8 cellular contexts compared by ENCODE assay signal in genomic region chr22:22168190-22168940, GRCh38.
DNase-seq lines count a peak whose midpoint lies in the region; ATAC-seq and TF ChIP-seq lines count a peak whose summit lies in the region.

No MANE protein-coding gene starts in this region.

- H3K4me1 ChIP-seq in neutrophil (ENCODE audit: control insufficient read depth in 1 of 2, insufficient read depth in 1 of 2, low read depth in 1 of 2, low read length in 1 of 2) = peaks cover 8 to 9% of the 10 kb centered on the region in 2 experiments
- H3K4me1 ChIP-seq in stomach = peaks cover 0 to 9% (median 3%) of the 10 kb centered on the region in 4 donors

- H3K4me3 ChIP-seq in choroid plexus epithelial cell (ENCODE audit: low read depth, low read length) (no peak overlapping the region), neutrophil (ENCODE audit: low read depth in 1 of 2, low read length in 1 of 2) (peak overlapping the region in 1 of 2 experiments; percentile 52), stomach (peak overlapping the region in 2 of 4 donors; percentile 4 to 26)

- peak overlapping the region; percentile 24 for H3K27ac ChIP-seq in neutrophil
- peak overlapping the region in 1 of 5 donors; percentile 17 for H3K27ac ChIP-seq in stomach

- DNase-seq in stimulated activated CD4-positive, alpha-beta T cell treated with anti-CD3 and anti-CD28 coated beads, Interleukin-15, amount 100 ng/mL, for 24 hours = peak; percentile 16
- DNase-seq in stimulated activated CD4-positive, alpha-beta T cell treated with anti-CD3 and anti-CD28 coated beads, Interleukin-1b, Interleukin-23, amount 100 ng/mL, for 48 hours = no peak
- DNase-seq in NCI-H69 (lab: John Stamatoyannopoulos, UW) (peak; percentile 48), choroid plexus epithelial cell (ENCODE audit: low read depth) (peak; percentile 54), stomach (no peak), NCI-H2196 treated with DMSO at 0.1 percent for 48 hours (lab: John Stamatoyannopoulos, UW; ENCODE audit: unreplicated experiment) (no peak)

- no peaks in the 10 kb centered on the region for H3K36me3 ChIP-seq in neutrophil
- H3K36me3 ChIP-seq in stomach = no peaks in the 10 kb centered on the region

- H3K27me3 ChIP-seq in neutrophil (no peaks in the 10 kb centered on the region), stomach (peaks cover 0 to 59% (median 0%) of the 10 kb centered on the region in 3 donors)

- no peak for TF ChIP-seq CTCF in choroid plexus epithelial cell (conservative IDR thresholded peaks at IDR 0.05; ENCODE audit: low read depth, low read length)
- no peak for TF ChIP-seq CTCF in neutrophil (IDR thresholded peaks at IDR 0.05)
- TF ChIP-seq CTCF in stomach (IDR thresholded peaks at IDR 0.05) = no peak

- 25 to 36% (median 27%) methylated on average over 7 of the region's 7 CpGs for WGBS in stomach, 5 donors

- H3K9me3 ChIP-seq in neutrophil (no peaks in the 10 kb centered on the region), stomach (no peaks in the 10 kb centered on the region)

- ATAC-seq in HG02938 (IDR thresholded peaks at IDR 0.05; ENCODE audit: unreplicated experiment) = peak; percentile 22

- TF ChIP-seq EP300 in stomach (IDR thresholded peaks at IDR 0.05) = no peak

- no peak for TF ChIP-seq POLR2A in stomach (IDR thresholded peaks at IDR 0.05)

- intact Hi-C loops in stomach (cut with DNase I; ENCODE audit: low total_unique reads) = no loop called here

Comparison
In these comparisons a context has a peak if more than half of its experiments do, and no peak if none do; other contexts are left out.
1. DNase-seq: peak in stimulated activated CD4-positive, alpha-beta T cell treated with anti-CD3 and anti-CD28 coated beads, Interleukin-15, amount 100 ng/mL, for 24 hours (single experiment), NCI-H69 (single experiment) and choroid plexus epithelial cell (single experiment); none in stimulated activated CD4-positive, alpha-beta T cell treated with anti-CD3 and anti-CD28 coated beads, Interleukin-1b, Interleukin-23, amount 100 ng/mL, for 48 hours (single experiment), stomach (single experiment) and NCI-H2196 treated with DMSO at 0.1 percent for 48 hours (single experiment).